15 cellular contexts compared by ENCODE assay signal in genomic region chr15:77547801-77548607, GRCh38.
DNase-seq lines count a peak whose midpoint lies in the region; ATAC-seq and TF ChIP-seq lines count a peak whose summit lies in the region.
"Had no signal": no experiment of that assay in that cellular context is flagged by ENCODE, and none has a peak within 500 bp of the region (broad histone marks: within the 10 kb centered on the region; RNA-seq: fewer than 3 reads in every experiment).

No MANE protein-coding gene starts in this region.

- peaks cover 22% of the 10 kb centered on the region for H3K4me1 Mint-ChIP-seq in stimulated activated memory B cell treated with anti-CD40 and anti-IgM and Interleukin-4, amounts not matched to agents 10 μg/mL and 1 μg/mL and 100 μg/mL, for 72 hours

- H2BK12ac ChIP-seq in mesenchymal stem cell (ENCODE audit: low read length in 2 of 2): peak overlapping the region in 1 of 2 experiments; percentile 45

- H3K36me3 Mint-ChIP-seq in stimulated activated memory B cell treated with anti-CD40 and anti-IgM and Interleukin-4, amounts not matched to agents 10 μg/mL and 1 μg/mL and 100 μg/mL, for 72 hours: no peaks in the 10 kb centered on the region
- H3K36me3 Mint-ChIP-seq: CD4-positive, alpha-beta memory T cell had no signal

- in situ Hi-C loops in Panc1 (cut with HindIII; ENCODE audit: low pct_unique_long_range_greater_than_20kb, low sequenced_read_pairs): no loop called here

- DNase-seq in A673 (ENCODE audit: low spot score) (peak; percentile 34), GDM1 (lab: John Stamatoyannopoulos, UW) (peak; percentile 22), Panc1 (ENCODE audit: low read depth, low spot score) (no peak), mesenchymal stem cell (no peak), omental fat pad (ENCODE audit: low spot score) (no peak)
- DNase-seq in activated naive CD4-positive, alpha-beta T cell treated with anti-CD3 and anti-CD28 coated beads, Interleukin-2, amount 50 U/mL, for 16 hours: no peak
- DNase-seq: CD4-positive, alpha-beta memory T cell; DND-41; NCI-H1092 treated with DMSO at 0.1 percent for 48 hours; NCI-H1694; NCI-H774; SHP77 treated with DMSO at 0.1 percent for 48 hours had no signal

- H2AFZ ChIP-seq in mesenchymal stem cell (ENCODE audit: low read depth, low read length): no peak overlapping the region

- H3K36me3 ChIP-seq in A673 (ENCODE audit: insufficient read depth, low read length, poor library complexity, severe bottlenecking) (no peaks in the 10 kb centered on the region), Panc1 (ENCODE audit: control insufficient read depth, insufficient read depth, low read length) (no peaks in the 10 kb centered on the region; the same call in 1 of the 2 replicates), mesenchymal stem cell (ENCODE audit: control insufficient read depth in 1 of 2, insufficient read depth in 2 of 2, low read depth in 1 of 2, low read length in 2 of 2) (no peaks in the 10 kb centered on the region)

- peaks cover 4% of the 10 kb centered on the region for H3K9me3 Mint-ChIP-seq in stimulated activated memory B cell treated with anti-CD40 and anti-IgM and Interleukin-4, amounts not matched to agents 10 μg/mL and 1 μg/mL and 100 μg/mL, for 72 hours
- H3K9me3 Mint-ChIP-seq: CD4-positive, alpha-beta memory T cell had no signal

- H3K4me3 ChIP-seq in A673 (ENCODE audit: low read depth, low read length, poor library complexity, severe bottlenecking): no peak overlapping the region
- H3K4me3 ChIP-seq in Panc1 (ENCODE audit: low read depth in 2 of 2, low read length in 2 of 2): no peak overlapping the region
- H3K4me3 ChIP-seq in mesenchymal stem cell (ENCODE audit: insufficient read depth in 1 of 2, low read depth in 1 of 2, low read length in 2 of 2): no peak overlapping the region

- no peak overlapping the region for H3K9ac ChIP-seq in mesenchymal stem cell (ENCODE audit: low read length)

- peak overlapping the region in 1 of 2 experiments; percentile 17 for H3K4ac ChIP-seq in mesenchymal stem cell (ENCODE audit: low read depth in 1 of 2, low read length in 2 of 2)

- H3K4me3 Mint-ChIP-seq in stimulated activated memory B cell treated with anti-CD40 and anti-IgM and Interleukin-4, amounts not matched to agents 10 μg/mL and 1 μg/mL and 100 μg/mL, for 72 hours: no peak overlapping the region
- H3K4me3 Mint-ChIP-seq: CD4-positive, alpha-beta memory T cell had no signal

- CTCF ChIA-PET in A673 (lab: Charles Lee): interaction anchor here (0.7 kb wide), 1 partner anchor 429 kb away, joined by 3 read pairs; no protein-coding TSS in a partner anchor
- CTCF ChIA-PET in Panc1 (lab: Charles Lee): no interaction called here

- H2BK15ac ChIP-seq in mesenchymal stem cell (ENCODE audit: low read depth, poor library complexity, severe bottlenecking): no peak overlapping the region

- no peak overlapping the region for H2BK5ac ChIP-seq in mesenchymal stem cell (ENCODE audit: low read depth, low read length, poor library complexity, severe bottlenecking)

- H3K14ac ChIP-seq in mesenchymal stem cell (ENCODE audit: low read length in 2 of 2): no peak overlapping the region

- H3K9me3 ChIP-seq in A673 (ENCODE audit: low read depth, low read length, poor library complexity, severe bottlenecking) (no peaks in the 10 kb centered on the region), Panc1 (ENCODE audit: control insufficient read depth, insufficient read depth, low read depth, low read length) (peaks cover 2% of the 10 kb centered on the region; the same call in 1 of the 2 replicates), mesenchymal stem cell (ENCODE audit: control insufficient read depth, low read length) (no peaks in the 10 kb centered on the region)

- TF ChIP-seq CTCF in A673 (conservative IDR thresholded peaks at IDR 0.05; ENCODE audit: low read depth, low read length) (no peak), Panc1 (IDR thresholded peaks at IDR 0.05) (no peak), omental fat pad (IDR thresholded peaks at IDR 0.05) (no peak)

- H3K27ac Mint-ChIP-seq in stimulated activated memory B cell treated with anti-CD40 and anti-IgM and Interleukin-4, amounts not matched to agents 10 μg/mL and 1 μg/mL and 100 μg/mL, for 72 hours: no peak overlapping the region
- H3K27ac Mint-ChIP-seq: CD4-positive, alpha-beta memory T cell had no signal

- no peak overlapping the region for H2BK120ac ChIP-seq in mesenchymal stem cell (ENCODE audit: low read depth, low read length)

- no TSS peak for BruUV-seq in A673 (replicated peaks; lab: Mats Ljungman, UMichigan)
- BruUV-seq in Panc1 (replicated peaks; lab: Mats Ljungman, UMichigan): no TSS peak

- H3K79me1 ChIP-seq in mesenchymal stem cell (replicated peaks; ENCODE audit: low read length, poor library complexity, severe bottlenecking): no peaks in the 10 kb centered on the region

- no peak for ATAC-seq in Panc1
- no peak for ATAC-seq in omental fat pad (ENCODE audit: low FRiP score)
- ATAC-seq in HG02763 (IDR thresholded peaks at IDR 0.05; ENCODE audit: unreplicated experiment): no peak
- ATAC-seq in stimulated activated memory B cell treated with anti-CD40 and anti-IgM and Interleukin-4, amounts not matched to agents 10 μg/mL and 1 μg/mL and 100 μg/mL, for 72 hours: no peak
- ATAC-seq: HCT116 had no signal

- no peak overlapping the region for H3K27ac ChIP-seq in A673 (ENCODE audit: low read depth, low read length, poor library complexity, severe bottlenecking)
- H3K27ac ChIP-seq in Panc1 (ENCODE audit: low read length): peak overlapping the region; percentile 65; the same call in 1 of the 2 replicates
- no peak overlapping the region for H3K27ac ChIP-seq in mesenchymal stem cell (ENCODE audit: low read length, poor library complexity, severe bottlenecking)

- intact Hi-C loops in A673 (cut with micrococcal nuclease; ENCODE audit: unreplicated experiment): no loop called here
- intact Hi-C loops in Panc1 (cut with micrococcal nuclease; ENCODE audit: unreplicated experiment): no loop called here

- H3K27me3 ChIP-seq in A673 (replicated peaks; ENCODE audit: insufficient read depth, low read depth, low read length, poor library complexity) (no peaks in the 10 kb centered on the region), Panc1 (ENCODE audit: control insufficient read depth, insufficient read depth, low read length) (no peaks in the 10 kb centered on the region), mesenchymal stem cell (ENCODE audit: control insufficient read depth in 1 of 2, insufficient read depth in 1 of 2, low read length in 2 of 2) (peaks cover 3 to 29% of the 10 kb centered on the region in 2 experiments)

- WGBS in mesenchymal stem cell: 68% methylated on average over 14 of the region's 19 CpGs

- no peak overlapping the region for H2AK5ac ChIP-seq in mesenchymal stem cell (ENCODE audit: low read length, severe bottlenecking)

- H3K23ac ChIP-seq in mesenchymal stem cell (ENCODE audit: low read length in 2 of 2): no peak overlapping the region

- H3K4me1 ChIP-seq in A673 (ENCODE audit: insufficient read depth, low read length, poor library complexity, severe bottlenecking): peaks cover 9% of the 10 kb centered on the region
- H3K4me1 ChIP-seq in Panc1 (ENCODE audit: control insufficient read depth, insufficient read depth, low read length): peaks cover 40% of the 10 kb centered on the region
- H3K4me1 ChIP-seq in mesenchymal stem cell (ENCODE audit: control insufficient read depth, insufficient read depth, low read depth, low read length): peaks cover 6% of the 10 kb centered on the region

- no peak overlapping the region for H3K4me2 ChIP-seq in mesenchymal stem cell (ENCODE audit: low read length, poor library complexity, severe bottlenecking)

- no peak overlapping the region for H4K8ac ChIP-seq in mesenchymal stem cell (ENCODE audit: low read length)

- peak overlapping the region; percentile 25 for H4K91ac ChIP-seq in mesenchymal stem cell (ENCODE audit: low read length)

- no peak overlapping the region for H3K18ac ChIP-seq in mesenchymal stem cell (ENCODE audit: low read depth in 1 of 2, low read length in 2 of 2)

- POLR2A ChIA-PET in A673 (lab: Charles Lee; ENCODE audit: low non-redundant PET) (no interaction called here), Panc1 (lab: Charles Lee) (no interaction called here)

- no peaks in the 10 kb centered on the region for H3K27me3 Mint-ChIP-seq in stimulated activated memory B cell treated with anti-CD40 and anti-IgM and Interleukin-4, amounts not matched to agents 10 μg/mL and 1 μg/mL and 100 μg/mL, for 72 hours
- H3K27me3 Mint-ChIP-seq: CD4-positive, alpha-beta memory T cell had no signal

Comparison
In these comparisons a context has a peak if more than half of its experiments do, and no peak if none do; other contexts are left out.
1. DNase-seq: peak in A673 (single experiment) and GDM1 (single experiment); none in Panc1 (single experiment), mesenchymal stem cell (single experiment), omental fat pad (single experiment) and activated naive CD4-positive, alpha-beta T cell treated with anti-CD3 and anti-CD28 coated beads, Interleukin-2, amount 50 U/mL, for 16 hours (single experiment).